In the genomic region with DNA sequence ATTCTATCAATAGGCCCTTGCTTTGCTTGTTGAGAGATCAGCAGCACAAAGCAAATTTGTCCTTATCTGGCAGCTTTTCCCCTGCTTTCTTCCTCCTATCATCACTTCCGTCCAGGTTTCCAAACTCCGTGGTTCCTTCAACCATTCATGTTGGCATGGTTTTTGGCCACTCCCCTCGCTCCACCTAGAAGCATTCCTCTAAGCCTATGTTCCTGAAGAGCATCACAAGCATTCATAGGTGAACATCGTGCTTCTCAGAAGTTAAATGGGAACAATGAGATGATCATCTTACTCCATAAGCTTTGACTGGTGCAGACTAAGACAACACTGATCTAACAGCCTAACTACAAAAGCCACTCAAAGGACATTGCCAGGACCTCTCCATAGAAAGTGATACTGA, we compare ENCODE assay signal across 11 cellular contexts.
DNase-seq lines count a peak whose midpoint lies in the region; ATAC-seq and TF ChIP-seq lines count a peak whose summit lies in the region.
"Had no signal": no experiment of that assay in that cellular context is flagged by ENCODE, and none has a peak within 500 bp of the region (broad histone marks: within the 10 kb centered on the region; RNA-seq: fewer than 3 reads in every experiment).

No MANE protein-coding gene starts in this region.

- H2AFZ ChIP-seq in trophoblast cell (ENCODE audit: insufficient read depth, low read length, poor library complexity) = no peak overlapping the region

- POLR2A ChIA-PET in CD8-positive, alpha-beta T cell (lab: Charles Lee) = interaction anchor here (0.6 to 16.4 kb wide), 13 partner anchors 10 to 211 kb away, joined by 3 to 270 read pairs (median 7); no protein-coding TSS in a partner anchor

- H3K4me1 Mint-ChIP-seq in CD8-positive, alpha-beta T cell (ENCODE audit: low read depth) = peaks cover 98% of the 10 kb centered on the region
- H3K4me1 Mint-ChIP-seq in chondrocyte (ENCODE audit: low read depth) = peaks cover 98% of the 10 kb centered on the region

- peak overlapping the region; percentile 30 for H3K4me3 ChIP-seq in CD8-positive, alpha-beta T cell (ENCODE audit: low read depth, low read length)
- no peak overlapping the region for H3K4me3 ChIP-seq in trophoblast cell (ENCODE audit: low read depth, low read length)
- H3K4me3 ChIP-seq: SJCRH30 had no signal

- H3K9me3 ChIP-seq in CD8-positive, alpha-beta T cell (ENCODE audit: low read length) = no peaks in the 10 kb centered on the region
- H3K9me3 ChIP-seq in KOPT-K1 (ENCODE audit: insufficient read depth, low read length, poor library complexity, severe bottlenecking) (no peaks in the 10 kb centered on the region), trophoblast cell (ENCODE audit: insufficient read depth, low read depth, low read length) (no peaks in the 10 kb centered on the region)
- H3K9me3 ChIP-seq: SJCRH30 had no signal

- no peak overlapping the region for H3K18ac ChIP-seq in trophoblast cell (ENCODE audit: low read length)

- no peak overlapping the region for H3K14ac ChIP-seq in trophoblast cell (ENCODE audit: low read length)

- no peak overlapping the region for H2BK5ac ChIP-seq in trophoblast cell (ENCODE audit: low read depth, low read length, poor library complexity)

- peak overlapping the region; percentile 43 for H3K4ac ChIP-seq in trophoblast cell (ENCODE audit: low read depth, low read length)

- H3K36me3 Mint-ChIP-seq in CD8-positive, alpha-beta T cell = peaks cover 90% of the 10 kb centered on the region
- peaks cover 4% of the 10 kb centered on the region for H3K36me3 Mint-ChIP-seq in chondrocyte (ENCODE audit: low read depth)

- H2BK120ac ChIP-seq in trophoblast cell (ENCODE audit: insufficient read depth, low read length, poor library complexity) = no peak overlapping the region

- H3K27ac ChIP-seq in CD8-positive, alpha-beta T cell (ENCODE audit: low read depth, low read length) = peak overlapping the region; percentile 26
- H3K27ac ChIP-seq in KOPT-K1 (ENCODE audit: low read depth, low read length, poor library complexity, severe bottlenecking) (peak overlapping the region; percentile 62), trophoblast cell (ENCODE audit: low read depth, low read length) (no peak overlapping the region)
- H3K27ac ChIP-seq: SJCRH30 had no signal

- no peaks in the 10 kb centered on the region for H3K9me3 Mint-ChIP-seq in CD8-positive, alpha-beta T cell
- no peaks in the 10 kb centered on the region for H3K9me3 Mint-ChIP-seq in chondrocyte (ENCODE audit: low read depth)
- H3K9me3 Mint-ChIP-seq: dendritic cell treated with granulocyte-macrophage colony-stimulating factor and Interleukin-4, amounts not matched to agents 40 ng/mL and 50 ng/mL, for 4 days had no signal

- peaks cover 7% of the 10 kb centered on the region for H3K79me2 ChIP-seq in trophoblast cell (ENCODE audit: control insufficient read depth, insufficient read depth, low read length, poor library complexity)

- no peak for ATAC-seq in CD8-positive, alpha-beta T cell
- ATAC-seq in GM19324 (IDR thresholded peaks at IDR 0.05; ENCODE audit: low FRiP score, unreplicated experiment) (no peak), HG03565 (IDR thresholded peaks at IDR 0.05; ENCODE audit: unreplicated experiment) (no peak)

- peak overlapping the region; percentile 98 for H3K27ac Mint-ChIP-seq in CD8-positive, alpha-beta T cell
- H3K27ac Mint-ChIP-seq in chondrocyte (ENCODE audit: unreplicated experiment) = peak overlapping the region; percentile 88
- H3K27ac Mint-ChIP-seq: dendritic cell treated with granulocyte-macrophage colony-stimulating factor and Interleukin-4, amounts not matched to agents 40 ng/mL and 50 ng/mL, for 4 days had no signal

- no peak for DNase-seq in CD8-positive, alpha-beta T cell
- no peak for DNase-seq in chondrocyte (ENCODE audit: low spot score)
- DNase-seq in trophoblast cell = no peak
- DNase-seq in putamen (ENCODE audit: low spot score) = no peak
- no peak for DNase-seq in NCI-H187 (lab: John Stamatoyannopoulos, UW)
- DNase-seq: activated CD8-positive, alpha-beta memory T cell treated with anti-CD3 and anti-CD28 coated beads, Interleukin-2, amount 50 U/mL, for 48 hours; SJCRH30 had no signal

- H3K4me2 ChIP-seq in trophoblast cell (ENCODE audit: low read length) = no peak overlapping the region

- no peak overlapping the region for H2AK5ac ChIP-seq in trophoblast cell (ENCODE audit: low read length)

- H4K12ac ChIP-seq in trophoblast cell (ENCODE audit: low read depth, low read length) = no peak overlapping the region

- CTCF ChIA-PET in CD8-positive, alpha-beta T cell (lab: Charles Lee) = interaction anchor here (0.9 to 16.8 kb wide), 12 partner anchors 12 to 343 kb away, joined by 3 to 173 read pairs (median 5); no protein-coding TSS in a partner anchor

- no CpG with 5 or more reads among the region's 4 CpGs for WGBS in trophoblast cell (ENCODE audit: extremely low coverage, insufficient coverage, insufficient read length)

- H3K4me3 Mint-ChIP-seq in CD8-positive, alpha-beta T cell = peak overlapping the region; percentile 83
- H3K4me3 Mint-ChIP-seq in chondrocyte (ENCODE audit: unreplicated experiment) = peak overlapping the region; percentile 28
- H3K4me3 Mint-ChIP-seq: dendritic cell treated with granulocyte-macrophage colony-stimulating factor and Interleukin-4, amounts not matched to agents 40 ng/mL and 50 ng/mL, for 4 days had no signal

- no peaks in the 10 kb centered on the region for H3K27me3 Mint-ChIP-seq in CD8-positive, alpha-beta T cell (ENCODE audit: low read depth)
- H3K27me3 Mint-ChIP-seq in chondrocyte (ENCODE audit: low read depth) = no peaks in the 10 kb centered on the region
- H3K27me3 Mint-ChIP-seq: dendritic cell treated with granulocyte-macrophage colony-stimulating factor and Interleukin-4, amounts not matched to agents 40 ng/mL and 50 ng/mL, for 4 days had no signal

- no peaks in the 10 kb centered on the region for H3K27me3 ChIP-seq in CD8-positive, alpha-beta T cell (ENCODE audit: insufficient read depth, low read length)
- H3K27me3 ChIP-seq in trophoblast cell (ENCODE audit: insufficient read depth, low read length) = no peaks in the 10 kb centered on the region
- H3K27me3 ChIP-seq: SJCRH30 had no signal

- peaks cover 21% of the 10 kb centered on the region for H3K36me3 ChIP-seq in CD8-positive, alpha-beta T cell (ENCODE audit: insufficient read depth, low read length)
- H3K36me3 ChIP-seq in KOPT-K1 (ENCODE audit: insufficient read depth, low read length) (peaks cover 70% of the 10 kb centered on the region), trophoblast cell (ENCODE audit: control insufficient read depth in 1 of 2, insufficient read depth in 2 of 2, low read length in 2 of 2) (peaks cover 9 to 14% of the 10 kb centered on the region in 2 experiments)

- no peak overlapping the region for H4K8ac ChIP-seq in trophoblast cell (ENCODE audit: low read depth, low read length)

- intact Hi-C loops in CD8-positive, alpha-beta T cell (cut with DNase I, micrococcal nuclease) = loop anchor here in 1 of 2 experiments (1.0 to 10.0 kb wide), 4 partner anchors 8 to 466 kb away; no protein-coding TSS in a partner anchor

- no peak overlapping the region for H3K23ac ChIP-seq in trophoblast cell (ENCODE audit: low read length)

- H3K4me1 ChIP-seq in CD8-positive, alpha-beta T cell (ENCODE audit: insufficient read depth, low read length) = peaks cover 98% of the 10 kb centered on the region
- peaks cover 28 to 43% of the 10 kb centered on the region in 2 experiments for H3K4me1 ChIP-seq in trophoblast cell (ENCODE audit: control insufficient read depth in 1 of 2, insufficient read depth in 2 of 2, low read length in 2 of 2)

- no peak overlapping the region for H2BK12ac ChIP-seq in trophoblast cell (ENCODE audit: low read length)

- no peak overlapping the region for H4K91ac ChIP-seq in trophoblast cell (ENCODE audit: low read depth, low read length)

- no peak overlapping the region for H3K9ac ChIP-seq in trophoblast cell (ENCODE audit: low read length)

- TF ChIP-seq CTCF in CD8-positive, alpha-beta T cell (IDR thresholded peaks at IDR 0.05) = no peak
- no peak for TF ChIP-seq CTCF in chondrocyte (IDR thresholded peaks at IDR 0.05)

- H3K79me1 ChIP-seq in trophoblast cell (ENCODE audit: low read length) = peaks cover 6% of the 10 kb centered on the region
